10 cellular contexts compared by ENCODE assay signal in genomic region chr1:165837838-165838364, GRCh38.
"Had no signal": no experiment of that assay in that cellular context is flagged by ENCODE, and none has a peak within 500 bp of the region (broad histone marks: within the 10 kb centered on the region; RNA-seq: fewer than 3 reads in every experiment).

No MANE protein-coding gene starts in this region.

- H3K36me3 ChIP-seq: gastroesophageal sphincter, ovary, uterus had no signal

- ATAC-seq: gastroesophageal sphincter had no signal

- DNase-seq: activated CD4-positive, CD25-positive, alpha-beta regulatory T cell; activated gamma-delta T cell treated with Interleukin-2 at 50 U/mL for 16 hours; activated naive CD8-positive, alpha-beta T cell treated with anti-CD3 and anti-CD28 coated beads for 36 hours; activated T-cell treated with anti-CD3 and anti-CD28 coated beads, Interleukin-2, amount 50 U/mL, for 1 hour; ovary; stimulated activated CD4-positive, alpha-beta T cell treated with anti-CD3 and anti-CD28 coated beads, Interleukin-4, amount 100 ng/mL, for 4 hours; uterus had no signal

- H3K9me3 ChIP-seq: gastroesophageal sphincter, ovary, uterus had no signal

- H3K27ac ChIP-seq: gastroesophageal sphincter, neural progenitor cell, ovary, skin epidermis, uterus had no signal
